ENCODE assay signal across 8 cellular contexts in genomic region chr5:178590141-178590923, GRCh38. TPM values are rescaled to one million over a fixed set of nuclear protein-coding genes. Genes with fewer than 3 reads are reported as not detected.
DNase-seq lines count a peak whose midpoint lies in the region; ATAC-seq, FAIRE-seq and TF ChIP-seq lines count a peak whose summit lies in the region.

COL23A1 (minus strand) TSS chr5:178590393.

- WGBS in H1 (ENCODE audit: extremely low coverage in 1 of 2, insufficient coverage in 1 of 2, insufficient read length in 1 of 2, insufficient replicate concordance in 2 of 2, low coverage in 1 of 2, low lambda C conversion rate in 2 of 2, missing lambda C conversion rate in 1 of 2), 2 experiments: 3% methylated on average over 47 of the region's 78 CpGs; no CpG with 5 or more reads in 1 of the 2 experiments

- POLR2A ChIA-PET in GM10248 (lab: Yijun Ruan, JAX): no interaction called here
- POLR2A ChIA-PET in H1 (lab: Charles Lee; ENCODE audit: partially characterized antibody): interaction anchor here (1.0 to 3.0 kb wide), 3 partner anchors 12 to 310 kb away, joined by 3 to 13 read pairs (median 11); partner anchors contain the start of gene CLK4

- peaks cover 5 to 8% (median 7%) of the 10 kb centered on the region in 4 experiments for H3K4me1 ChIP-seq in H1 (replicated peaks in 1 of 4; ENCODE audit: control insufficient read depth in 3 of 4, insufficient read depth in 4 of 4, low read length in 3 of 4)

- H3K9me3 Mint-ChIP-seq in stimulated activated effector memory CD8-positive, alpha-beta T cell treated with anti-CD3 and anti-CD28 coated beads, Interleukin-12 subunit alpha, Interleukin-12 subunit beta, amount 100 ng/mL, for 72 hours: peaks cover 14% of the 10 kb centered on the region
- H3K9me3 Mint-ChIP-seq in Calu3 (ENCODE audit: low read depth, unreplicated experiment): peaks cover 18% of the 10 kb centered on the region

- H2BK5ac ChIP-seq in H1 (ENCODE audit: low read depth, low read length): no peak within 1 kb of the TSS

- peaks cover 0 to 3% of the 10 kb centered on the region in 2 experiments for H4K20me1 ChIP-seq in H1 (replicated peaks in 1 of 2; ENCODE audit: control insufficient read depth in 1 of 2, insufficient read depth in 2 of 2, low read length in 2 of 2)

- H3K23me2 ChIP-seq in H1 (ENCODE audit: low read depth, low read length): peaks cover 12% of the 10 kb centered on the region; the same call in 1 of the 2 replicates

- H3K9ac ChIP-seq in H1 (replicated peaks in 1 of 4; ENCODE audit: extremely low read depth in 1 of 4, low read depth in 3 of 4, low read length in 3 of 4): no peak within 1 kb of the TSS

- no peak within 1 kb of the TSS for H3K56ac ChIP-seq in H1 (replicated peaks; ENCODE audit: insufficient read length, low read depth, low read length)

- TF ChIP-seq RAD21 in H1 (IDR thresholded peaks at IDR 0.05 in 1 of 2, conservative IDR thresholded peaks at IDR 0.05 in 1 of 2; ENCODE audit: low read depth in 2 of 2, low read length in 2 of 2): peak; percentile 90 to 94

- H3K9me3 ChIP-seq in H1 (ENCODE audit: insufficient read depth in 2 of 2, low read depth in 1 of 2, low read length in 1 of 2): peaks cover 5 to 8% of the 10 kb centered on the region in 2 experiments; a peak in 3 of 4 replicates

- H2BK20ac ChIP-seq in H1 (ENCODE audit: low read length): no peak within 1 kb of the TSS

- no peaks in the 10 kb centered on the region for H3K79me2 ChIP-seq in H1 (ENCODE audit: control insufficient read depth in 1 of 2, insufficient read depth in 2 of 2, low read length in 2 of 2)

- H2BK15ac ChIP-seq in H1 (ENCODE audit: low read length): 0 out of 2 replicates have a peak within 1 kb of the TSS, but pooled peaks have one; percentile 18

- H3K18ac ChIP-seq in H1 (ENCODE audit: extremely low read depth, low read length): peak within 1 kb of the TSS; percentile 79; the same call in 1 of the 2 replicates

- H2AFZ ChIP-seq in H1 (ENCODE audit: low read length): peak within 1 kb of the TSS; percentile 36; the same call in 1 of the 2 replicates

- peak within 1 kb of the TSS; percentile 83 for H4K8ac ChIP-seq in H1 (ENCODE audit: extremely low read depth, insufficient read depth, low read length)

- H3K36me3 ChIP-seq in H1 (ENCODE audit: control insufficient read depth in 2 of 4, insufficient read depth in 4 of 4, low read length in 3 of 4): no peaks in the 10 kb centered on the region

- peak within 1 kb of the TSS; percentile 87 for H4K91ac ChIP-seq in H1 (replicated peaks; ENCODE audit: insufficient read length, low read length)

- peak; percentile 41 for TF ChIP-seq CTCF in GM10248 (IDR thresholded peaks at IDR 0.05; ENCODE audit: control extremely low read depth, extremely low read depth, low read depth, missing control alignments)
- TF ChIP-seq CTCF in H1 (IDR thresholded peaks at IDR 0.05; ENCODE audit: control extremely low read depth in 1 of 3, insufficient read depth in 1 of 3, low read depth in 1 of 3, low read length in 3 of 3): peak in 2 of 3 experiments; percentile 88 to 93; a peak in 3 of 4 replicates
- no peak for TF ChIP-seq CTCF in Calu3 (IDR thresholded peaks at IDR 0.05; ENCODE audit: unreplicated experiment)

- peak; percentile 90 for FAIRE-seq in H1 (lab: Jason Lieb, UNC)

- no peak within 1 kb of the TSS for H2BK120ac ChIP-seq in H1 (replicated peaks; ENCODE audit: low read depth, low read length)

- H2BK12ac ChIP-seq in H1 (ENCODE audit: low read depth, low read length): peak within 1 kb of the TSS; percentile 64; the same call in 1 of the 2 replicates

- H3K27me3 ChIP-seq in H1 (replicated peaks in 1 of 4; ENCODE audit: control insufficient read depth in 3 of 4, extremely low read depth in 1 of 4, insufficient read depth in 3 of 4, low read length in 3 of 4): peaks cover 13 to 28% (median 22%) of the 10 kb centered on the region in 4 experiments

- H4K5ac ChIP-seq in H1 (ENCODE audit: insufficient read length, low read depth, low read length): no peak within 1 kb of the TSS

- no peak within 1 kb of the TSS for H3K23ac ChIP-seq in H1 (ENCODE audit: insufficient read length)

- no peak for TF ChIP-seq EP300 in H1 (IDR thresholded peaks at IDR 0.05; ENCODE audit: borderline replicate concordance in 1 of 2, low read depth in 2 of 2, low read length in 2 of 2)

- peak; percentile 59 for DNase-seq in GM10248 (ENCODE audit: extremely low spot score)
- DNase-seq in LHCN-M2 (ENCODE audit: low read depth): peak; percentile 14
- DNase-seq in activated CD4-positive, alpha-beta T cell treated with anti-CD3 and anti-CD28 coated beads, Interleukin-2, amount 50 U/mL, for 4 hours: peak; percentile 23
- DNase-seq in H1 (ENCODE audit: low read depth in 1 of 2, low spot score in 2 of 2): peak in 1 of 2 experiments; percentile 83
- peak; percentile 46 to 75 for DNase-seq in lung microvascular endothelial cell (ENCODE audit: low read depth in 2 of 2)
- DNase-seq in stimulated activated effector memory CD8-positive, alpha-beta T cell treated with anti-CD3 and anti-CD28 coated beads, Interleukin-12 subunit alpha, Interleukin-12 subunit beta, amount 100 ng/mL, for 72 hours (ENCODE audit: low spot score in 2 of 2): peak; percentile 14 to 56
- DNase-seq in Calu3: no peak

- no peak within 1 kb of the TSS for H3K4ac ChIP-seq in H1 (replicated peaks; ENCODE audit: insufficient read length, low read depth, low read length)

- no peak within 1 kb of the TSS for H3K27ac ChIP-seq in H1 (ENCODE audit: low read depth, low read length)

- H2AK5ac ChIP-seq in H1 (ENCODE audit: low read depth, low read length): no peak within 1 kb of the TSS

- no peak within 1 kb of the TSS for H3K27ac Mint-ChIP-seq in stimulated activated effector memory CD8-positive, alpha-beta T cell treated with anti-CD3 and anti-CD28 coated beads, Interleukin-12 subunit alpha, Interleukin-12 subunit beta, amount 100 ng/mL, for 72 hours
- no peak within 1 kb of the TSS for H3K27ac Mint-ChIP-seq in Calu3 (ENCODE audit: unreplicated experiment)

- no TSS peak for BruUV-seq in Calu3 (replicated peaks; lab: Mats Ljungman, UMichigan)

- peak within 1 kb of the TSS; percentile 56 for H3K4me3 Mint-ChIP-seq in stimulated activated effector memory CD8-positive, alpha-beta T cell treated with anti-CD3 and anti-CD28 coated beads, Interleukin-12 subunit alpha, Interleukin-12 subunit beta, amount 100 ng/mL, for 72 hours
- no peak within 1 kb of the TSS for H3K4me3 Mint-ChIP-seq in Calu3 (ENCODE audit: low read depth, unreplicated experiment)

- intact Hi-C loops in Calu3 (cut with micrococcal nuclease; ENCODE audit: unreplicated experiment): no loop called here

- peak; percentile 73 for ATAC-seq in stimulated activated effector memory CD8-positive, alpha-beta T cell treated with anti-CD3 and anti-CD28 coated beads, Interleukin-12 subunit alpha, Interleukin-12 subunit beta, amount 100 ng/mL, for 72 hours
- no peak for ATAC-seq in HG02938 (IDR thresholded peaks at IDR 0.05; ENCODE audit: unreplicated experiment)

- no peaks in the 10 kb centered on the region for H3K4me1 Mint-ChIP-seq in stimulated activated effector memory CD8-positive, alpha-beta T cell treated with anti-CD3 and anti-CD28 coated beads, Interleukin-12 subunit alpha, Interleukin-12 subunit beta, amount 100 ng/mL, for 72 hours
- no peaks in the 10 kb centered on the region for H3K4me1 Mint-ChIP-seq in Calu3 (ENCODE audit: low read depth, unreplicated experiment)

- no peak within 1 kb of the TSS for H3K14ac ChIP-seq in H1 (ENCODE audit: insufficient read length)

- H3K36me3 Mint-ChIP-seq in stimulated activated effector memory CD8-positive, alpha-beta T cell treated with anti-CD3 and anti-CD28 coated beads, Interleukin-12 subunit alpha, Interleukin-12 subunit beta, amount 100 ng/mL, for 72 hours: no peaks in the 10 kb centered on the region
- no peaks in the 10 kb centered on the region for H3K36me3 Mint-ChIP-seq in Calu3 (ENCODE audit: insufficient read depth, unreplicated experiment)

- CTCF ChIA-PET in GM10248 (lab: Yijun Ruan, JAX): interaction anchor here (0.6 to 1.4 kb wide), 3 partner anchors 16 to 310 kb away, joined by 3 to 7 read pairs (median 3); no protein-coding TSS in a partner anchor
- CTCF ChIA-PET in H1 (lab: Charles Lee; ENCODE audit: partially characterized antibody): interaction anchor here (0.6 to 9.5 kb wide), 42 partner anchors 10 to 360 kb away, joined by 3 to 131 read pairs (median 4); no protein-coding TSS in a partner anchor
- CTCF ChIA-PET in Calu3 (lab: Charles Lee): no interaction called here

- no peaks in the 10 kb centered on the region for H3K79me1 ChIP-seq in H1 (ENCODE audit: low read depth, low read length)

- TF ChIP-seq POLR2A in H1 (IDR thresholded peaks at IDR 0.05; ENCODE audit: control extremely low read depth in 1 of 2, low read depth in 2 of 2, low read length in 2 of 2): no peak

- peak within 1 kb of the TSS; percentile 32 to 68 (median 57) for H3K4me3 ChIP-seq in H1 (ENCODE audit: extremely low read depth in 1 of 4, insufficient read depth in 2 of 4, low read depth in 3 of 4, low read length in 4 of 4)

- H3K27me3 Mint-ChIP-seq in Calu3 (ENCODE audit: unreplicated experiment): peaks cover 8% of the 10 kb centered on the region

- peak within 1 kb of the TSS; percentile 91 to 97 for H3K4me2 ChIP-seq in H1 (ENCODE audit: insufficient read depth in 1 of 2, low read depth in 2 of 2, low read length in 2 of 2)

TF ChIP-seq in H1, 55 proteins besides CTCF, POLR2A, EP300 and RAD21 (continues in another document):
- TF ChIP-seq SIX5 (IDR thresholded peaks at IDR 0.05; ENCODE audit: low read depth, low read length): no peak
- TF ChIP-seq NANOG (IDR thresholded peaks at IDR 0.05; ENCODE audit: insufficient read depth, low read depth, low read length, poor library complexity, severe bottlenecking): no peak
- TF ChIP-seq CEBPB (IDR thresholded peaks at IDR 0.05; ENCODE audit: low read depth, low read length): no peak
- no peak for TF ChIP-seq HDAC6 (IDR thresholded peaks at IDR 0.05; ENCODE audit: low read depth, low read length)
- TF ChIP-seq EGR1 (IDR thresholded peaks at IDR 0.05; ENCODE audit: borderline replicate concordance, low read depth, low read length): peak; percentile 85; the same call in 1 of the 2 replicates

RNA-seq across cellular contexts. Expression of gene COL23A1, which starts in this region (rescaled TPM):
- total RNA-seq in LHCN-M2 (2014; rRNA removed): not detected in 2 replicates
- polyA plus RNA-seq in LHCN-M2 (2012): not detected
- total RNA-seq in H1 (2021; fragmentation: NEBNext Ultra II Directional; extraction: Animal tissue kit (Norgen Biotek cat#: 25700)): 4.7 and 5.9 TPM in 2 replicates
- polyA plus RNA-seq in H1 (2011; rRNA removed): 3.1 and 3.4 TPM in 2 replicates
- polyA plus RNA-seq in H1 (2011; cell fraction: cytosol; rRNA removed): 3.7 TPM
- 13.1 TPM for polyA plus RNA-seq in H1 (2011; cell fraction: nucleus; rRNA removed)
- polyA plus RNA-seq in H1 (2012, experiment 1 of 2): 3.3 to 7.6 TPM (median 5.1 TPM) in 4 replicates
- 2.5 TPM for polyA plus RNA-seq in H1 (2012, experiment 2 of 2)
- 11.9 TPM for polyA plus RNA-seq in H1 (2013, experiment 1 of 2)
- polyA plus RNA-seq in H1 (2013, experiment 2 of 2): 11.9 TPM
- polyA minus RNA-seq in H1 (2011; rRNA and poly(A)+ RNA removed): 0.66 TPM in 2 replicates
- 3.5 TPM for polyA minus RNA-seq in H1 (2011; cell fraction: cytosol; rRNA and poly(A)+ RNA removed)
- polyA minus RNA-seq in H1 (2011; cell fraction: nucleus; rRNA and poly(A)+ RNA removed): 2.7 TPM
- under 0.01 and 0.40 TPM in 2 replicates for total RNA-seq in lung microvascular endothelial cell
- not detected in 2 replicates for total RNA-seq in Calu3 (2022)

Comparison
In these comparisons a context has a peak if more than half of its experiments do, and no peak if none do; other contexts are left out.
1. Peak in DNase-seq in LHCN-M2; RNA of the gene not detected or under 1 TPM.
2. Peak in DNase-seq in lung microvascular endothelial cell; RNA of the gene not detected or under 1 TPM.